In genomic region chr4:58553679-58554078, GRCh38 we compare ENCODE assay signal across 22 cellular contexts.
"Had no signal": no experiment of that assay in that cellular context is flagged by ENCODE, and none has a peak within 500 bp of the region (broad histone marks: within the 10 kb centered on the region; RNA-seq: fewer than 3 reads in every experiment).

No MANE protein-coding gene starts in this region.

- H3K27ac Mint-ChIP-seq: endodermal cell; naive thymus-derived CD4-positive, alpha-beta T cell; nephron progenitor cell had no signal

- H3K4me3 ChIP-seq: colonic mucosa, heart left ventricle, lung, sigmoid colon, skin epidermis, stomach, thoracic aorta, transverse colon had no signal

- H3K4me1 ChIP-seq: colonic mucosa, heart left ventricle, sigmoid colon, stomach, transverse colon had no signal

- FAIRE-seq: endothelial cell of umbilical vein, frontal cortex, urothelium cell line had no signal

- H3K36me3 ChIP-seq: colonic mucosa, heart left ventricle, sigmoid colon, stomach, thoracic aorta, transverse colon had no signal

- H3K27ac ChIP-seq: colonic mucosa, heart left ventricle, sigmoid colon, skin epidermis, stomach, thoracic aorta, transverse colon had no signal

- H3K9me3 Mint-ChIP-seq: endodermal cell, nephron progenitor cell had no signal

- H3K36me3 Mint-ChIP-seq: naive thymus-derived CD4-positive, alpha-beta T cell had no signal

- H3K27me3 Mint-ChIP-seq: naive thymus-derived CD4-positive, alpha-beta T cell had no signal

- H3K4me3 Mint-ChIP-seq: endodermal cell; naive thymus-derived CD4-positive, alpha-beta T cell; nephron progenitor cell had no signal

- H3K9me3 ChIP-seq: colonic mucosa, sigmoid colon, stomach, thoracic aorta, transverse colon had no signal

- H3K27me3 ChIP-seq: colonic mucosa, heart left ventricle, sigmoid colon, stomach, transverse colon had no signal

- H3K4me1 Mint-ChIP-seq: nephron progenitor cell had no signal

- DNase-seq: colonic mucosa; dermis blood vessel endothelial cell; effector CD4-positive, alpha-beta T cell; endodermal cell; heart left ventricle; hippocampal formation; left colon; left ventricle myocardium superior; naive thymus-derived CD4-positive, alpha-beta T cell; nephron progenitor cell; sigmoid colon; stimulated activated CD4-positive, alpha-beta T cell treated with anti-CD3 and anti-CD28 coated beads, Interleukin-12 subunit alpha, Interleukin-12 subunit beta, amount 100 ng/mL, for 4 hours; stimulated activated naive CD4-positive, alpha-beta T cell; stomach; substantia nigra; transverse colon had no signal
